In genomic region chr10:128065881-128066534, GRCh38 we compare ENCODE assay signal across 19 cellular contexts.
DNase-seq lines count a peak whose midpoint lies in the region; ATAC-seq, FAIRE-seq and TF ChIP-seq lines count a peak whose summit lies in the region.
"Had no signal": no experiment of that assay in that cellular context is flagged by ENCODE, and none has a peak within 500 bp of the region (broad histone marks: within the 10 kb centered on the region; RNA-seq: fewer than 3 reads in every experiment).

No MANE protein-coding gene starts in this region.

- no peaks in the 10 kb centered on the region for H3K27me3 ChIP-seq in pancreas
- H3K27me3 ChIP-seq in gastroesophageal sphincter: peaks cover 28% of the 10 kb centered on the region
- H3K27me3 ChIP-seq: heart left ventricle, tibial nerve had no signal

- 75 to 86% methylated on average over 13 of the region's 13 CpGs for WGBS in pancreas, 2 donors
- 88 to 90% methylated on average over 3 to 5 of the region's 13 CpGs for WGBS in gastroesophageal sphincter (ENCODE audit: low coverage in 1 of 2), 2 donors

- CTCF ChIA-PET in T-cell (lab: Charles Lee): no interaction called here

- no peak for TF ChIP-seq POLR2A in gastroesophageal sphincter (IDR thresholded peaks at IDR 0.05)

- H3K4me3 ChIP-seq in pancreas (no peak overlapping the region), gastroesophageal sphincter (no peak overlapping the region)
- H3K4me3 ChIP-seq: lung, tibial nerve had no signal

- intact Hi-C loops in pancreas (cut with DNase I): loop anchor here in 1 of 3 donors (5.0 kb wide), 1 partner anchor 344 kb away; no protein-coding TSS in a partner anchor

- POLR2A ChIA-PET in T-cell (lab: Charles Lee): no interaction called here

- H3K27ac Mint-ChIP-seq in T-cell: peak overlapping the region; percentile 74 to 91
- peak overlapping the region; percentile 89 to 96 for H3K27ac Mint-ChIP-seq in effector memory CD8-positive, alpha-beta T cell
- peak overlapping the region; percentile 17 for H3K27ac Mint-ChIP-seq in stimulated activated effector memory CD8-positive, alpha-beta T cell treated with anti-CD3 and anti-CD28 coated beads, Interleukin-12 subunit alpha, Interleukin-12 subunit beta, amount 100 ng/mL, for 72 hours
- H3K27ac Mint-ChIP-seq: nephron had no signal

- no peaks in the 10 kb centered on the region for H3K9me3 Mint-ChIP-seq in T-cell
- no peaks in the 10 kb centered on the region for H3K9me3 Mint-ChIP-seq in effector memory CD8-positive, alpha-beta T cell
- H3K9me3 Mint-ChIP-seq in stimulated activated effector memory CD8-positive, alpha-beta T cell treated with anti-CD3 and anti-CD28 coated beads, Interleukin-12 subunit alpha, Interleukin-12 subunit beta, amount 100 ng/mL, for 72 hours: no peaks in the 10 kb centered on the region
- H3K9me3 Mint-ChIP-seq: nephron had no signal

- H3K27ac ChIP-seq in pancreas (no peak overlapping the region), gastroesophageal sphincter (no peak overlapping the region)
- H3K27ac ChIP-seq: C4-2B had no signal

- no peak for TF ChIP-seq EP300 in gastroesophageal sphincter (IDR thresholded peaks at IDR 0.05)

- peak overlapping the region in 2 of 3 donors; percentile 37 to 80 for H3K4me3 Mint-ChIP-seq in T-cell
- peak overlapping the region; percentile 37 to 69 for H3K4me3 Mint-ChIP-seq in effector memory CD8-positive, alpha-beta T cell
- no peak overlapping the region for H3K4me3 Mint-ChIP-seq in stimulated activated effector memory CD8-positive, alpha-beta T cell treated with anti-CD3 and anti-CD28 coated beads, Interleukin-12 subunit alpha, Interleukin-12 subunit beta, amount 100 ng/mL, for 72 hours
- H3K4me3 Mint-ChIP-seq: nephron had no signal

- no peaks in the 10 kb centered on the region for H3K9me3 ChIP-seq in pancreas
- H3K9me3 ChIP-seq in gastroesophageal sphincter: no peaks in the 10 kb centered on the region
- H3K9me3 ChIP-seq: heart left ventricle, tibial nerve had no signal

- TF ChIP-seq CTCF in pancreas (IDR thresholded peaks at IDR 0.05): no peak
- TF ChIP-seq CTCF in gastroesophageal sphincter (IDR thresholded peaks at IDR 0.05): no peak

- peaks cover 61 to 70% (median 68%) of the 10 kb centered on the region in 3 donors for H3K4me1 Mint-ChIP-seq in T-cell
- peaks cover 65 to 68% of the 10 kb centered on the region in 2 donors for H3K4me1 Mint-ChIP-seq in effector memory CD8-positive, alpha-beta T cell (ENCODE audit: low read depth in 2 of 2)
- H3K4me1 Mint-ChIP-seq in stimulated activated effector memory CD8-positive, alpha-beta T cell treated with anti-CD3 and anti-CD28 coated beads, Interleukin-12 subunit alpha, Interleukin-12 subunit beta, amount 100 ng/mL, for 72 hours: peaks cover 67% of the 10 kb centered on the region

- ATAC-seq in T-cell (replicated peaks in 1 of 4) (no peak), pancreas (no peak), gastroesophageal sphincter (no peak)
- ATAC-seq in effector memory CD8-positive, alpha-beta T cell (replicated peaks): no peak
- no peak for ATAC-seq in stimulated activated effector memory CD8-positive, alpha-beta T cell treated with anti-CD3 and anti-CD28 coated beads, Interleukin-12 subunit alpha, Interleukin-12 subunit beta, amount 100 ng/mL, for 72 hours
- ATAC-seq: heart left ventricle, Panc1 had no signal

- peak; percentile 60 for DNase-seq in activated effector memory CD4-positive, alpha-beta T cell treated with anti-CD3 and anti-CD28 coated beads, Interleukin-2, amount 50 U/mL, for 16 hours
- DNase-seq in activated effector memory CD4-positive, alpha-beta T cell treated with Interleukin-2 at 50 U/mL for 16 hours: no peak
- DNase-seq in T-cell (no peak), OCI-M1 (lab: John Stamatoyannopoulos, UW) (no peak), pancreas (no peak)
- DNase-seq in effector memory CD8-positive, alpha-beta T cell: no peak
- no peak for DNase-seq in stimulated activated effector memory CD8-positive, alpha-beta T cell treated with anti-CD3 and anti-CD28 coated beads, Interleukin-12 subunit alpha, Interleukin-12 subunit beta, amount 100 ng/mL, for 72 hours (ENCODE audit: low spot score in 2 of 2)
- DNase-seq: activated CD4-positive, alpha-beta T cell treated with anti-CD3 and anti-CD28 coated beads, Interleukin-2, amount 50 U/mL, for 1 hour; activated T-cell treated with anti-CD3 and anti-CD28 coated beads, Interleukin-2, amount 50 U/mL, for 48 hours; NCI-H146; NCI-H748 treated with DMSO at 0.1 percent for 48 hours; stimulated activated CD4-positive, alpha-beta T cell treated with anti-CD3 and anti-CD28 coated beads, Interleukin-12 subunit alpha, Interleukin-12 subunit beta, amount 100 ng/mL, for 4 hours had no signal

- no peaks in the 10 kb centered on the region for H3K27me3 Mint-ChIP-seq in T-cell
- no peaks in the 10 kb centered on the region for H3K27me3 Mint-ChIP-seq in effector memory CD8-positive, alpha-beta T cell

- H3K4me1 ChIP-seq in pancreas (no peaks in the 10 kb centered on the region), gastroesophageal sphincter (peaks cover 0 to 37% (median 11%) of the 10 kb centered on the region in 3 donors)

- H3K36me3 ChIP-seq in pancreas (no peaks in the 10 kb centered on the region), gastroesophageal sphincter (peaks cover 0 to 44% of the 10 kb centered on the region in 2 donors)

- FAIRE-seq in pancreas (lab: Jason Lieb, UNC): no peak

- H3K36me3 Mint-ChIP-seq in T-cell: peaks cover 26% of the 10 kb centered on the region
- peaks cover 85% of the 10 kb centered on the region for H3K36me3 Mint-ChIP-seq in effector memory CD8-positive, alpha-beta T cell (ENCODE audit: insufficient read depth)
- peaks cover 100% of the 10 kb centered on the region for H3K36me3 Mint-ChIP-seq in stimulated activated effector memory CD8-positive, alpha-beta T cell treated with anti-CD3 and anti-CD28 coated beads, Interleukin-12 subunit alpha, Interleukin-12 subunit beta, amount 100 ng/mL, for 72 hours

Comparison
In these comparisons a context has a peak if more than half of its experiments do, and no peak if none do; other contexts are left out.
1. H3K27ac Mint-ChIP-seq: peak in every context shown above with its lines; median percentile 92 in effector memory CD8-positive, alpha-beta T cell; 82 in T-cell; 17 in stimulated activated effector memory CD8-positive, alpha-beta T cell treated with anti-CD3 and anti-CD28 coated beads, Interleukin-12 subunit alpha, Interleukin-12 subunit beta, amount 100 ng/mL, for 72 hours.